In the genomic region with DNA sequence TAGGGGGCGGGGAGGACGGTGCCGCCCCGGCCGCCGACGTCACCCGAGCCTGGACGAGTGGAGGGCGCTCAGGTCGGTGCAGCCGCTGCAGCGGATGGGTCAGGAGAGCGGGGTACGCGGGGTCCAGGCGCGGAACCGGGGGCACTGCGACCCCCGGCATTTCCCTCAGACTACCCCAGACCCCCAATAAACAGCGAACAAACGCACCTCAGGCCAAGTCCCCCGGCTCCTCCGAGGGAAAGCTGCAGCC, we compare ENCODE assay signal across 8 cellular contexts.
DNase-seq lines count a peak whose midpoint lies in the region; ATAC-seq and TF ChIP-seq lines count a peak whose summit lies in the region.

No MANE protein-coding gene starts in this region.

- H3K9ac ChIP-seq in mucosa of stomach (ENCODE audit: low read length): peak overlapping the region; percentile 91

- peak overlapping the region; percentile 50 for H3K4me3 ChIP-seq in NB4 (ENCODE audit: low read depth, low read length)
- H3K4me3 ChIP-seq in mucosa of stomach (ENCODE audit: low read length): peak overlapping the region; percentile 71

- H3K27me3 ChIP-seq in mucosa of stomach (ENCODE audit: control insufficient read depth, insufficient read depth, low read length): peaks cover 6% of the 10 kb centered on the region

- H3K4me1 ChIP-seq in mucosa of stomach (ENCODE audit: control insufficient read depth, insufficient read depth, low read length): peaks cover 8% of the 10 kb centered on the region

- no peak for TF ChIP-seq POLR2A in NB4 (IDR thresholded peaks at IDR 0.05; ENCODE audit: extremely low read depth, insufficient read length)

- H3K36me3 ChIP-seq in mucosa of stomach (ENCODE audit: control insufficient read depth, insufficient read depth, low read length): no peaks in the 10 kb centered on the region

- H3K9me3 ChIP-seq in mucosa of stomach (ENCODE audit: control insufficient read depth, low read length): no peaks in the 10 kb centered on the region

- DNase-seq in NOMO-1 (lab: John Stamatoyannopoulos, UW; ENCODE audit: unreplicated experiment in 2 of 2) (peak; percentile 4 to 15), NOMO-1 treated with dmso at 0.1 percent for 144 hours (lab: John Stamatoyannopoulos, UW; ENCODE audit: unreplicated experiment) (no peak), NB4 (ENCODE audit: low read depth) (no peak), dermis blood vessel endothelial cell (peak; percentile 30), NCI-H2196 treated with DMSO at 0.1 percent for 48 hours (lab: John Stamatoyannopoulos, UW; ENCODE audit: unreplicated experiment) (no peak), NCI-H774 (lab: John Stamatoyannopoulos, UW) (no peak)

- no peak for TF ChIP-seq CTCF in NB4 (IDR thresholded peaks at IDR 0.05; ENCODE audit: low read depth, low read length)

- no peak for ATAC-seq in GM18858 (IDR thresholded peaks at IDR 0.05; ENCODE audit: unreplicated experiment)

Comparison
In these comparisons a context has a peak if more than half of its experiments do, and no peak if none do; other contexts are left out.
1. DNase-seq: peak in NOMO-1 (2 of 2) and dermis blood vessel endothelial cell (single experiment); none in NOMO-1 treated with dmso at 0.1 percent for 144 hours (single experiment), NB4 (single experiment), NCI-H2196 treated with DMSO at 0.1 percent for 48 hours (single experiment) and NCI-H774 (single experiment).